8 cellular contexts compared by ENCODE assay signal in genomic region chr9:98010450-98010849, GRCh38. TPM values are rescaled to one million over a fixed set of nuclear protein-coding genes. Genes with fewer than 3 reads are reported as not detected.
A peak's percentile ranks its signal among the peaks of the same experiment; 100 is the strongest.
DNase-seq lines count a peak whose midpoint lies in the region; ATAC-seq, FAIRE-seq and TF ChIP-seq lines count a peak whose summit lies in the region.

No MANE protein-coding gene starts in this region.

- DNase-seq in GM12864 (ENCODE audit: low read depth) (peak; percentile 40), bronchial epithelial cell (ENCODE audit: low read depth) (peak; percentile 91), non-pigmented ciliary epithelial cell (ENCODE audit: low read depth) (peak; percentile 22), KG1 (lab: John Stamatoyannopoulos, UW) (no peak), T-helper 9 cell (no peak), midbrain (lab: John Stamatoyannopoulos, UW) (no peak)

- H3K4me3 ChIP-seq in GM12864 (ENCODE audit: low read depth, low read length) = no peak overlapping the region
- no peak overlapping the region for H3K4me3 ChIP-seq in bronchial epithelial cell (ENCODE audit: low read depth, low read length)

- no peaks in the 10 kb centered on the region for H3K27me3 ChIP-seq in bronchial epithelial cell (ENCODE audit: control insufficient read depth, insufficient read depth, low read length)

- ATAC-seq in GM19438 (IDR thresholded peaks at IDR 0.05; ENCODE audit: low read depth, unreplicated experiment) = peak; percentile 95
- peak; percentile 93 for ATAC-seq in HG03432 (IDR thresholded peaks at IDR 0.05; ENCODE audit: unreplicated experiment)

- no peak for TF ChIP-seq CTCF in GM12864 (IDR thresholded peaks at IDR 0.05; ENCODE audit: low read depth, low read length, missing control alignments)
- TF ChIP-seq CTCF in bronchial epithelial cell (IDR thresholded peaks at IDR 0.05; ENCODE audit: insufficient read depth, low read length, severe bottlenecking) = no peak

- H3K36me3 ChIP-seq in bronchial epithelial cell (ENCODE audit: control insufficient read depth, insufficient read depth, low read length) = peaks cover 31% of the 10 kb centered on the region

- no peak for FAIRE-seq in bronchial epithelial cell (lab: Jason Lieb, UNC)

RNA-seq across cellular contexts. Expression of gene ANP32B, which starts 27.3 kb away (rescaled TPM):
- total RNA-seq in bronchial epithelial cell = 7.1 and 12.5 TPM in 2 replicates

RNA-seq across cellular contexts. Expression of gene NANS, which starts 46.1 kb away (rescaled TPM):
- 98.8 and 118 TPM in 2 replicates for total RNA-seq in bronchial epithelial cell

Comparison
In these comparisons a context has a peak if more than half of its experiments do, and no peak if none do; other contexts are left out.
1. DNase-seq: peak in GM12864 (single experiment), bronchial epithelial cell (single experiment) and non-pigmented ciliary epithelial cell (single experiment); none in KG1 (single experiment), T-helper 9 cell (single experiment) and midbrain (single experiment).